Comparison of ENCODE assay signal across 9 cellular contexts in genomic region chr15:50675524-50676144, GRCh38. TPM values are rescaled to one million over a fixed set of nuclear protein-coding genes. Genes with fewer than 3 reads are reported as not detected.
DNase-seq lines count a peak whose midpoint lies in the region; ATAC-seq, FAIRE-seq and TF ChIP-seq lines count a peak whose summit lies in the region.
"Had no signal": no experiment of that assay in that cellular context is flagged by ENCODE, and none has a peak within 500 bp of the region (broad histone marks: within the 10 kb centered on the region; RNA-seq: fewer than 3 reads in every experiment).

No MANE protein-coding gene starts in this region.

- TF ChIP-seq POLR2A in tibial nerve (IDR thresholded peaks at IDR 0.05) = no peak

- no peaks in the 10 kb centered on the region for H3K27me3 Mint-ChIP-seq in glutamatergic neuron (ENCODE audit: unreplicated experiment)

- H3K36me3 Mint-ChIP-seq in glutamatergic neuron (ENCODE audit: unreplicated experiment) = no peaks in the 10 kb centered on the region

- H3K27ac Mint-ChIP-seq in glutamatergic neuron (ENCODE audit: unreplicated experiment) = no peak overlapping the region

- H3K36me3 ChIP-seq in tibial nerve = no peaks in the 10 kb centered on the region

- no peak for TF ChIP-seq EP300 in tibial nerve (IDR thresholded peaks at IDR 0.05)

- no peak overlapping the region for H3K4me3 Mint-ChIP-seq in glutamatergic neuron (ENCODE audit: unreplicated experiment)

- no peaks in the 10 kb centered on the region for H3K9me3 Mint-ChIP-seq in glutamatergic neuron (ENCODE audit: unreplicated experiment)

- peaks cover 0 to 25% (median 0%) of the 10 kb centered on the region in 4 donors for H3K4me1 ChIP-seq in tibial nerve

- TF ChIP-seq CTCF in GM12864 (IDR thresholded peaks at IDR 0.05; ENCODE audit: low read depth, low read length, missing control alignments) (peak; percentile 51), glutamatergic neuron (IDR thresholded peaks at IDR 0.05; ENCODE audit: partially characterized antibody, unreplicated experiment) (peak; percentile 92), tibial nerve (IDR thresholded peaks at IDR 0.05) (peak; percentile 68 to 80 (median 73))

- no peaks in the 10 kb centered on the region for H3K4me1 Mint-ChIP-seq in glutamatergic neuron (ENCODE audit: low read depth, unreplicated experiment)

- H3K27me3 ChIP-seq in tibial nerve = no peaks in the 10 kb centered on the region

- FAIRE-seq in A204.1 (lab: Jason Lieb, UNC) = peak; percentile 96
- FAIRE-seq: frontal cortex had no signal

- H3K4me3 ChIP-seq in GM12864 (ENCODE audit: low read depth, low read length) (no peak overlapping the region), tibial nerve (no peak overlapping the region)

- no peak for ATAC-seq in GM21786 (IDR thresholded peaks at IDR 0.05; ENCODE audit: unreplicated experiment)

- no peaks in the 10 kb centered on the region for H3K9me3 ChIP-seq in tibial nerve

- H3K27ac ChIP-seq in tibial nerve = no peak overlapping the region

- DNase-seq in GM12864 (ENCODE audit: low read depth) (no peak), SW480 (ENCODE audit: low spot score) (peak; percentile 15), glutamatergic neuron (no peak), tibial nerve (ENCODE audit: low spot score in 2 of 2) (peak in 1 of 2 donors; percentile 60), NCI-H446 treated with DMSO at 0.1 percent for 48 hours (lab: John Stamatoyannopoulos, UW) (no peak)
- no peak for DNase-seq in activated CD4-positive, alpha-beta T cell treated with anti-CD3 and anti-CD28 coated beads for 48 hours

RNA-seq across cellular contexts. Expression of gene TRPM7, which starts 11.0 kb away (rescaled TPM):
- total RNA-seq in glutamatergic neuron (ENCODE audit: unreplicated experiment) (24.3 TPM), tibial nerve (10 to 100 TPM; 57.3 to 97.5 (median 68.0) TPM)
